ENCODE assay signal across 8 cellular contexts in the genomic region with DNA sequence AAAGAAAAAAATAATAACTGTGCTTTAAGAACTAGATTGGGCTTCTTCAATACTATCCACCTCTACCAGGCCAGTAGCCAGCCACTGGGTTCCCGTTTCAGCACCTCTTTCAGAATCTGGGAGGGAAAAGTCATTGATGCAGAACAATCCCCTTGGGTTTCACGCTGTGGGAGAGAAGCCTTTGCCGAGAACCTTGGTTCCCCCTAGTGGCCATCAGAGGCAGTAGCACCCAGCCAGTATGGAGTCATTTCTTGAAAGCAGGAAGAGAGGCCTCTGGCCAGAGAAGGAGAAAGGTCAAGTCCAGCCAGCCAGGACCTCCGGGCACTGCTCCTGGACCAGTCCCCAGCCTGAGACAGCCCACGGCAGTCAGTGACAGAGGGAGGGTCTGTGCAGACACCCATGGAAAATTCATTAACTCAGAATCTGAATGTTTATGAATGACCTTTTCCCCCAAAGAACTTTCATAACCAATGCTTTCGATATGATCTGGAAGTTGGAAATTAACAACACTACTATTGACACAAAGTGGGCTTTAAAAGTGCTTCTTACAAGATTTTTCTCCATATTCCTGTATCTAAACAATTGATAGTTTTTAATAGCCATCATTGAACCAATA. TPM values are rescaled to one million over a fixed set of nuclear protein-coding genes. Genes with fewer than 3 reads are reported as not detected.
A peak's percentile ranks its signal among the peaks of the same experiment; 100 is the strongest.
DNase-seq lines count a peak whose midpoint lies in the region; ATAC-seq and TF ChIP-seq lines count a peak whose summit lies in the region.

No MANE protein-coding gene starts in this region.

- no peak for TF ChIP-seq POLR2A in Peyer's patch (IDR thresholded peaks at IDR 0.05)
- TF ChIP-seq POLR2A in transverse colon (IDR thresholded peaks at IDR 0.05), result no peak

- no peak overlapping the region for H3K4me3 ChIP-seq in Peyer's patch
- no peak overlapping the region for H3K4me3 ChIP-seq in foreskin fibroblast (ENCODE audit: low read depth in 1 of 2, low read length in 2 of 2)
- no peak overlapping the region for H3K4me3 ChIP-seq in transverse colon

- no peak overlapping the region for H3K4me3 Mint-ChIP-seq in activated T-helper 1 cell treated with anti-CD3 and anti-CD28 coated beads, Interleukin-12 subunit alpha, Interleukin-12 subunit beta, Interleukin-2, Interleukin-4 antibody, amounts not matched to agents 30 ng/mL and 10 ng/mL and 1 ng/mL, durations not matched to agents 14 hours and 24 hours and 36 hours

- H3K9me3 ChIP-seq in Peyer's patch, result no peaks in the 10 kb centered on the region
- no peaks in the 10 kb centered on the region for H3K9me3 ChIP-seq in transverse colon

- in situ Hi-C loops in KBM-7 (cut with MboI; ENCODE audit: low pct_unique_long_range_greater_than_20kb, low sequenced_read_pairs), result no loop called here
- in situ Hi-C loops in transverse colon (cut with MboI; ENCODE audit: low pct_ligation_motif_present in 1 of 4, low pct_unique_long_range_greater_than_20kb in 1 of 4, low sequenced_read_pairs in 3 of 4), result no loop called here

- peaks cover 3% of the 10 kb centered on the region for H3K27me3 Mint-ChIP-seq in activated T-helper 1 cell treated with anti-CD3 and anti-CD28 coated beads, Interleukin-12 subunit alpha, Interleukin-12 subunit beta, Interleukin-2, Interleukin-4 antibody, amounts not matched to agents 30 ng/mL and 10 ng/mL and 1 ng/mL, durations not matched to agents 14 hours and 24 hours and 36 hours (ENCODE audit: insufficient read depth)

- peak; percentile 68 to 86 (median 80) for TF ChIP-seq CTCF in Peyer's patch (IDR thresholded peaks at IDR 0.05)
- peak; percentile 99 for TF ChIP-seq CTCF in foreskin fibroblast (IDR thresholded peaks at IDR 0.05; ENCODE audit: low read depth, low read length)
- TF ChIP-seq CTCF in transverse colon (IDR thresholded peaks at IDR 0.05), result peak; percentile 88 to 97 (median 97)

- no peaks in the 10 kb centered on the region for H3K36me3 Mint-ChIP-seq in activated T-helper 1 cell treated with anti-CD3 and anti-CD28 coated beads, Interleukin-12 subunit alpha, Interleukin-12 subunit beta, Interleukin-2, Interleukin-4 antibody, amounts not matched to agents 30 ng/mL and 10 ng/mL and 1 ng/mL, durations not matched to agents 14 hours and 24 hours and 36 hours (ENCODE audit: low read depth)

- DNase-seq in EH (ENCODE audit: low read depth) (peak; percentile 76), KBM-7 (peak; percentile 68), Peyer's patch (peak in 2 of 3 donors; percentile 20 to 86), foreskin fibroblast (peak; percentile 60 to 86), occipital lobe (lab: John Stamatoyannopoulos, UW) (peak; percentile 26), transverse colon (peak; percentile 67)
- DNase-seq in activated T-helper 1 cell treated with anti-CD3 and anti-CD28 coated beads, Interleukin-12 subunit alpha, Interleukin-12 subunit beta, Interleukin-2, Interleukin-4 antibody, amounts not matched to agents 30 ng/mL and 10 ng/mL and 1 ng/mL, durations not matched to agents 14 hours and 24 hours and 36 hours (ENCODE audit: low spot score), result peak; percentile 28

- H3K4me1 ChIP-seq in Peyer's patch, result no peaks in the 10 kb centered on the region
- peaks cover 0 to 3% (median 0%) of the 10 kb centered on the region in 4 donors for H3K4me1 ChIP-seq in transverse colon

- no peak for TF ChIP-seq EP300 in transverse colon (IDR thresholded peaks at IDR 0.05; ENCODE audit: low read depth)

- WGBS in transverse colon (ENCODE audit: low coverage in 1 of 2), 2 donors, result 6 to 29% methylated on average over 1 to 6 of the region's 6 CpGs

- H3K27me3 ChIP-seq in Peyer's patch (no peaks in the 10 kb centered on the region), transverse colon (no peaks in the 10 kb centered on the region)

- intact Hi-C loops in activated T-helper 1 cell treated with anti-CD3 and anti-CD28 coated beads, Interleukin-12 subunit alpha, Interleukin-12 subunit beta, Interleukin-2, Interleukin-4 antibody, amounts not matched to agents 30 ng/mL and 10 ng/mL and 1 ng/mL, durations not matched to agents 14 hours and 24 hours and 36 hours (cut with micrococcal nuclease), result loop anchor here (1.0 kb wide), 1 partner anchor 41 kb away; no protein-coding TSS in a partner anchor
- intact Hi-C loops in transverse colon (cut with DNase I; ENCODE audit: low total_unique reads), result no loop called here

- H3K4me1 Mint-ChIP-seq in activated T-helper 1 cell treated with anti-CD3 and anti-CD28 coated beads, Interleukin-12 subunit alpha, Interleukin-12 subunit beta, Interleukin-2, Interleukin-4 antibody, amounts not matched to agents 30 ng/mL and 10 ng/mL and 1 ng/mL, durations not matched to agents 14 hours and 24 hours and 36 hours (ENCODE audit: low read depth), result peaks cover 5% of the 10 kb centered on the region

- no peaks in the 10 kb centered on the region for H3K9me3 Mint-ChIP-seq in activated T-helper 1 cell treated with anti-CD3 and anti-CD28 coated beads, Interleukin-12 subunit alpha, Interleukin-12 subunit beta, Interleukin-2, Interleukin-4 antibody, amounts not matched to agents 30 ng/mL and 10 ng/mL and 1 ng/mL, durations not matched to agents 14 hours and 24 hours and 36 hours

- ATAC-seq in GM21717 (IDR thresholded peaks at IDR 0.05; ENCODE audit: unreplicated experiment), result peak; percentile 89

- no peak overlapping the region for H3K27ac Mint-ChIP-seq in activated T-helper 1 cell treated with anti-CD3 and anti-CD28 coated beads, Interleukin-12 subunit alpha, Interleukin-12 subunit beta, Interleukin-2, Interleukin-4 antibody, amounts not matched to agents 30 ng/mL and 10 ng/mL and 1 ng/mL, durations not matched to agents 14 hours and 24 hours and 36 hours

- no peak overlapping the region for H3K27ac ChIP-seq in Peyer's patch
- H3K27ac ChIP-seq in transverse colon, result no peak overlapping the region

- H3K36me3 ChIP-seq in Peyer's patch (no peaks in the 10 kb centered on the region), transverse colon (no peaks in the 10 kb centered on the region)

RNA-seq across cellular contexts. Expression of gene CDH5, which starts 51.2 kb away (rescaled TPM):
- total RNA-seq in Peyer's patch (10 to 100 TPM in 3 of 4 donors, 1 to 10 TPM in 1; 5.3 to 28.1 (median 11.4) TPM), occipital lobe (5.6 TPM), transverse colon (10 to 100 TPM in 1 of 4 donors, 1 to 10 TPM in 3; 6.0 to 18.1 (median 6.8) TPM)
- total RNA-seq in activated T-helper 1 cell treated with anti-CD3 and anti-CD28 coated beads, Interleukin-12 subunit alpha, Interleukin-12 subunit beta, Interleukin-2, Interleukin-4 antibody, amounts not matched to agents 30 ng/mL and 10 ng/mL and 1 ng/mL, durations not matched to agents 14 hours and 24 hours and 36 hours, result not detected in 2 replicates

Comparison
In these comparisons a context has a peak if more than half of its experiments do, and no peak if none do; other contexts are left out.
1. DNase-seq: peak in every context shown above with its lines; median percentile 76 in EH; 73 in foreskin fibroblast; 68 in KBM-7; 67 in transverse colon; 53 in Peyer's patch; 28 in activated T-helper 1 cell treated with anti-CD3 and anti-CD28 coated beads, Interleukin-12 subunit alpha, Interleukin-12 subunit beta, Interleukin-2, Interleukin-4 antibody, amounts not matched to agents 30 ng/mL and 10 ng/mL and 1 ng/mL, durations not matched to agents 14 hours and 24 hours and 36 hours; 26 in occipital lobe.